In the genomic region with DNA sequence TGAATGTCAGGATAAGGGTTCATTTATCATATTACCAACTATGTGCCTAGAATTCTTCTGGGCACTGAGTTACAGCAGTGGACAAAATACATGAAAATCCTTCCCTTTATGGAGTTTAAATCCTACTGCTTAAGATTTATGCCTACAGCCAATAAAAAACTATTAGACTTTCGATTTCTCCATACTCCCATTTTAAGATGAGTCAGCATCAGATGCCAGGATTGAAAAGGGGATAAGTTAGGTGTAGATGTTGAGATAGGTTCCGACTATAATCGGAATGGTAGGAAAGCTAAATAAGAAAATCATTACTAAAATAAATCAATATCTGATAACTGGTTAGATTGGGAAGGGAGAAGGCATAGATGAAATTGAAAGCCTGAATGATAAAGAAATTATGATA, we compare ENCODE assay signal across 9 cellular contexts. TPM values are rescaled to one million over a fixed set of nuclear protein-coding genes. Genes with fewer than 3 reads are reported as not detected.
"Had no signal": no experiment of that assay in that cellular context is flagged by ENCODE, and none has a peak within 500 bp of the region (broad histone marks: within the 10 kb centered on the region; RNA-seq: fewer than 3 reads in every experiment).

No MANE protein-coding gene starts in this region.

- FAIRE-seq: G401.6, GM12878, GM12891, GM12892, GM18507, GM19239 had no signal

- DNase-seq: GDM1, GF-D8 had no signal

- H3K4me3 ChIP-seq: GM12878 had no signal

- ATAC-seq: GM12878 had no signal

RNA-seq across cellular contexts. Expression of a gene that starts 3.2 kb away (rescaled TPM):
- total RNA-seq: G401 had no signal
